ENCODE assay signal across 1 cellular context in the genomic region with DNA sequence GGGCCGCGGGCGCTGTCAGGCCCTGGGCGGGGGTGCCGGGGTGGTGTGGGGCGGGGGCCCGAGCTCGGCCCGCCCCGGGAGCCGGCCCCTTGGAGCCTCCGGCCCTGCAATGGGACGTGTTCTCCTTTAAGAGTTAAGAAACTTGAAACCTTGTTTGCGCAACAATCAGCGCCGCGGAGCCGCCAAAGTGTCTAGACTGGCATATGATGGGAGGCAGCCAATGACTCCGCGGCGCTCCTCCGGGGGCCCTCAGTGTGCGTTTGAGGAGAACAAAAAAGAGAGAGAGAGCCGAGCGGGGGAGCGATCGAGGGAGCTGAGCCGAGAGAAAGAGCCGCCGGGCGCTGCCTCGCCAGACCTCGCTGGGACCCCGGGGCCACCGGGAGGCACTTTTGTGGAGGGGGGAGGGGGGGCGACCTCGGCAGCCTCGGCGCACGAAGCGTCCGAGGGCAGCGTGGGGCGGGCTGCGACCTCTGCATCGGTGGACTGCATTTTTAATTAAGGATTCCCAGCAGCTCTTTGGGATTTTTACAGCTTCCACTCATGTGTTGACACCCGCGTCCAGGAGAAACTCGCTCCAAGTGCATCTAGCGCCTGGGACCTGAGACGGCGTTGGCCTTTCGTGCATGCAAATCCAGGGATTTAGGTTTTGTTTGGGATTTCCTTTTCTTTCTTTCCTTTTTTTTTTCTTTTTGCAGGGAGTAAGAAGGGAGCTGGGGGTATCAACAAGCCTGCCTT.
TF ChIP-seq lines count a peak whose summit lies in the region.

A gene (plus strand): TSS at position 202 of the 735 bp plus-strand sequence. CDS start 1,023 bp downstream, outside the sequence.

TF ChIP-seq in HepG2, 621 proteins besides CTCF, POLR2A, EP300 and RAD21 (continued from another document and continues in another):
- TF ChIP-seq, protein P1, sequence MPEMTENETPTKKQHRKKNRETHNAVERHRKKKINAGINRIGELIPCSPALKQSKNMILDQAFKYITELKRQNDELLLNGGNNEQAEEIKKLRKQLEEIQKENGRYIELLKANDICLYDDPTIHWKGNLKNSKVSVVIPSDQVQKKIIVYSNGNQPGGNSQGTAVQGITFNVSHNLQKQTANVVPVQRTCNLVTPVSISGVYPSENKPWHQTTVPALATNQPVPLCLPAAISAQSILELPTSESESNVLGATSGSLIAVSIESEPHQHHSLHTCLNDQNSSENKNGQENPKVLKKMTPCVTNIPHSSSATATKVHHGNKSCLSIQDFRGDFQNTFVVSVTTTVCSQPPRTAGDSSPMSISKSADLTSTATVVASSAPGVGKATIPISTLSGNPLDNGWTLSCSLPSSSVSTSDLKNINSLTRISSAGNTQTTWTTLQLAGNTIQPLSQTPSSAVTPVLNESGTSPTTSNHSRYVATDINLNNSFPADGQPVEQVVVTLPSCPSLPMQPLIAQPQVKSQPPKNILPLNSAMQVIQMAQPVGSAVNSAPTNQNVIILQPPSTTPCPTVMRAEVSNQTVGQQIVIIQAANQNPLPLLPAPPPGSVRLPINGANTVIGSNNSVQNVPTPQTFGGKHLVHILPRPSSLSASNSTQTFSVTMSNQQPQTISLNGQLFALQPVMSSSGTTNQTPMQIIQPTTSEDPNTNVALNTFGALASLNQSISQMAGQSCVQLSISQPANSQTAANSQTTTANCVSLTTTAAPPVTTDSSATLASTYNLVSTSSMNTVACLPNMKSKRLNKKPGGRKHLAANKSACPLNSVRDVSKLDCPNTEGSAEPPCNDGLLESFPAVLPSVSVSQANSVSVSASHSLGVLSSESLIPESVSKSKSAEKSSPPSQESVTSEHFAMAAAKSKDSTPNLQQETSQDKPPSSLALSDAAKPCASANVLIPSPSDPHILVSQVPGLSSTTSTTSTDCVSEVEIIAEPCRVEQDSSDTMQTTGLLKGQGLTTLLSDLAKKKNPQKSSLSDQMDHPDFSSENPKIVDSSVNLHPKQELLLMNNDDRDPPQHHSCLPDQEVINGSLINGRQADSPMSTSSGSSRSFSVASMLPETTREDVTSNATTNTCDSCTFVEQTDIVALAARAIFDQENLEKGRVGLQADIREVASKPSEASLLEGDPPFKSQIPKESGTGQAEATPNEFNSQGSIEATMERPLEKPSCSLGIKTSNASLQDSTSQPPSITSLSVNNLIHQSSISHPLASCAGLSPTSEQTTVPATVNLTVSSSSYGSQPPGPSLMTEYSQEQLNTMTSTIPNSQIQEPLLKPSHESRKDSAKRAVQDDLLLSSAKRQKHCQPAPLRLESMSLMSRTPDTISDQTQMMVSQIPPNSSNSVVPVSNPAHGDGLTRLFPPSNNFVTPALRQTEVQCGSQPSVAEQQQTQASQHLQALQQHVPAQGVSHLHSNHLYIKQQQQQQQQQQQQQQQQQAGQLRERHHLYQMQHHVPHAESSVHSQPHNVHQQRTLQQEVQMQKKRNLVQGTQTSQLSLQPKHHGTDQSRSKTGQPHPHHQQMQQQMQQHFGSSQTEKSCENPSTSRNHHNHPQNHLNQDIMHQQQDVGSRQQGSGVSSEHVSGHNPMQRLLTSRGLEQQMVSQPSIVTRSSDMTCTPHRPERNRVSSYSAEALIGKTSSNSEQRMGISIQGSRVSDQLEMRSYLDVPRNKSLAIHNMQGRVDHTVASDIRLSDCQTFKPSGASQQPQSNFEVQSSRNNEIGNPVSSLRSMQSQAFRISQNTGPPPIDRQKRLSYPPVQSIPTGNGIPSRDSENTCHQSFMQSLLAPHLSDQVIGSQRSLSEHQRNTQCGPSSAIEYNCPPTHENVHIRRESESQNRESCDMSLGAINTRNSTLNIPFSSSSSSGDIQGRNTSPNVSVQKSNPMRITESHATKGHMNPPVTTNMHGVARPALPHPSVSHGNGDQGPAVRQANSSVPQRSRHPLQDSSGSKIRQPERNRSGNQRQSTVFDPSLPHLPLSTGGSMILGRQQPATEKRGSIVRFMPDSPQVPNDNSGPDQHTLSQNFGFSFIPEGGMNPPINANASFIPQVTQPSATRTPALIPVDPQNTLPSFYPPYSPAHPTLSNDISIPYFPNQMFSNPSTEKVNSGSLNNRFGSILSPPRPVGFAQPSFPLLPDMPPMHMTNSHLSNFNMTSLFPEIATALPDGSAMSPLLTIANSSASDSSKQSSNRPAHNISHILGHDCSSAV (CRISPR knock-in tag; IDR thresholded peaks at IDR 0.05; ENCODE audit: borderline replicate concordance) = no peak
- TF ChIP-seq, protein P2, sequence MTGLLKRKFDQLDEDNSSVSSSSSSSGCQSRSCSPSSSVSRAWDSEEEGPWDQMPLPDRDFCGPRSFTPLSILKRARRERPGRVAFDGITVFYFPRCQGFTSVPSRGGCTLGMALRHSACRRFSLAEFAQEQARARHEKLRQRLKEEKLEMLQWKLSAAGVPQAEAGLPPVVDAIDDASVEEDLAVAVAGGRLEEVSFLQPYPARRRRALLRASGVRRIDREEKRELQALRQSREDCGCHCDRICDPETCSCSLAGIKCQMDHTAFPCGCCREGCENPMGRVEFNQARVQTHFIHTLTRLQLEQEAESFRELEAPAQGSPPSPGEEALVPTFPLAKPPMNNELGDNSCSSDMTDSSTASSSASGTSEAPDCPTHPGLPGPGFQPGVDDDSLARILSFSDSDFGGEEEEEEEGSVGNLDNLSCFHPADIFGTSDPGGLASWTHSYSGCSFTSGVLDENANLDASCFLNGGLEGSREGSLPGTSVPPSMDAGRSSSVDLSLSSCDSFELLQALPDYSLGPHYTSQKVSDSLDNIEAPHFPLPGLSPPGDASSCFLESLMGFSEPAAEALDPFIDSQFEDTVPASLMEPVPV (CRISPR knock-in tag; IDR thresholded peaks at IDR 0.05) = no peak
- TF ChIP-seq PAWR (CRISPR knock-in tag; IDR thresholded peaks at IDR 0.05; ENCODE audit: borderline replicate concordance) (no peak), PHF20 (CRISPR knock-in tag; IDR thresholded peaks at IDR 0.05) (no peak), SMARCC2 (IDR thresholded peaks at IDR 0.05) (no peak), NFATC3 (CRISPR knock-in tag; IDR thresholded peaks at IDR 0.05) (no peak), ZSCAN29 (CRISPR knock-in tag; conservative IDR thresholded peaks at IDR 0.05) (no peak), SPEN (CRISPR knock-in tag; IDR thresholded peaks at IDR 0.05; ENCODE audit: low read depth) (no peak), ZNF737 (CRISPR knock-in tag; IDR thresholded peaks at IDR 0.05; ENCODE audit: borderline replicate concordance) (no peak), SRF (IDR thresholded peaks at IDR 0.05; ENCODE audit: low read depth, low read length) (no peak), SOX6 (IDR thresholded peaks at IDR 0.05) (no peak), SOX6 (CRISPR knock-in tag; IDR thresholded peaks at IDR 0.05) (no peak; the same call in 1 of the 2 replicates), HNRNPUL1 (IDR thresholded peaks at IDR 0.05; ENCODE audit: low read depth, low read length) (no peak), ZSCAN20 (CRISPR knock-in tag; IDR thresholded peaks at IDR 0.05; ENCODE audit: borderline replicate concordance) (no peak), ZNF337 (CRISPR knock-in tag; IDR thresholded peaks at IDR 0.05; ENCODE audit: borderline replicate concordance, low read depth) (no peak), FOXK2 (IDR thresholded peaks at IDR 0.05) (no peak), ZSCAN25 (CRISPR knock-in tag; IDR thresholded peaks at IDR 0.05) (no peak), HMG20A (CRISPR knock-in tag; IDR thresholded peaks at IDR 0.05; ENCODE audit: borderline replicate concordance) (no peak), NFYB (CRISPR knock-in tag; IDR thresholded peaks at IDR 0.05) (peak; percentile 81), ZNF329 (CRISPR knock-in tag; IDR thresholded peaks at IDR 0.05; ENCODE audit: low read depth) (no peak), ZNF207 (IDR thresholded peaks at IDR 0.05; ENCODE audit: borderline replicate concordance) (no peak), ZNF781 (CRISPR knock-in tag; IDR thresholded peaks at IDR 0.05; ENCODE audit: borderline replicate concordance, not compliant biosample characterization) (no peak), EEA1 (CRISPR knock-in tag; IDR thresholded peaks at IDR 0.05; ENCODE audit: borderline replicate concordance) (no peak), HHEX (CRISPR knock-in tag; IDR thresholded peaks at IDR 0.05) (no peak), ZNF556 (CRISPR knock-in tag; IDR thresholded peaks at IDR 0.05; ENCODE audit: borderline replicate concordance) (no peak), ZNF543 (CRISPR knock-in tag; IDR thresholded peaks at IDR 0.05) (no peak), PHF8 (CRISPR knock-in tag; IDR thresholded peaks at IDR 0.05) (no peak; the same call in none of the 2 replicates)
- TF ChIP-seq, protein P3, sequence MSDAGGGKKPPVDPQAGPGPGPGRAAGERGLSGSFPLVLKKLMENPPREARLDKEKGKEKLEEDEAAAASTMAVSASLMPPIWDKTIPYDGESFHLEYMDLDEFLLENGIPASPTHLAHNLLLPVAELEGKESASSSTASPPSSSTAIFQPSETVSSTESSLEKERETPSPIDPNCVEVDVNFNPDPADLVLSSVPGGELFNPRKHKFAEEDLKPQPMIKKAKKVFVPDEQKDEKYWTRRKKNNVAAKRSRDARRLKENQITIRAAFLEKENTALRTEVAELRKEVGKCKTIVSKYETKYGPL (CRISPR knock-in tag; IDR thresholded peaks at IDR 0.05) = no peak
- TF ChIP-seq, protein P4, sequence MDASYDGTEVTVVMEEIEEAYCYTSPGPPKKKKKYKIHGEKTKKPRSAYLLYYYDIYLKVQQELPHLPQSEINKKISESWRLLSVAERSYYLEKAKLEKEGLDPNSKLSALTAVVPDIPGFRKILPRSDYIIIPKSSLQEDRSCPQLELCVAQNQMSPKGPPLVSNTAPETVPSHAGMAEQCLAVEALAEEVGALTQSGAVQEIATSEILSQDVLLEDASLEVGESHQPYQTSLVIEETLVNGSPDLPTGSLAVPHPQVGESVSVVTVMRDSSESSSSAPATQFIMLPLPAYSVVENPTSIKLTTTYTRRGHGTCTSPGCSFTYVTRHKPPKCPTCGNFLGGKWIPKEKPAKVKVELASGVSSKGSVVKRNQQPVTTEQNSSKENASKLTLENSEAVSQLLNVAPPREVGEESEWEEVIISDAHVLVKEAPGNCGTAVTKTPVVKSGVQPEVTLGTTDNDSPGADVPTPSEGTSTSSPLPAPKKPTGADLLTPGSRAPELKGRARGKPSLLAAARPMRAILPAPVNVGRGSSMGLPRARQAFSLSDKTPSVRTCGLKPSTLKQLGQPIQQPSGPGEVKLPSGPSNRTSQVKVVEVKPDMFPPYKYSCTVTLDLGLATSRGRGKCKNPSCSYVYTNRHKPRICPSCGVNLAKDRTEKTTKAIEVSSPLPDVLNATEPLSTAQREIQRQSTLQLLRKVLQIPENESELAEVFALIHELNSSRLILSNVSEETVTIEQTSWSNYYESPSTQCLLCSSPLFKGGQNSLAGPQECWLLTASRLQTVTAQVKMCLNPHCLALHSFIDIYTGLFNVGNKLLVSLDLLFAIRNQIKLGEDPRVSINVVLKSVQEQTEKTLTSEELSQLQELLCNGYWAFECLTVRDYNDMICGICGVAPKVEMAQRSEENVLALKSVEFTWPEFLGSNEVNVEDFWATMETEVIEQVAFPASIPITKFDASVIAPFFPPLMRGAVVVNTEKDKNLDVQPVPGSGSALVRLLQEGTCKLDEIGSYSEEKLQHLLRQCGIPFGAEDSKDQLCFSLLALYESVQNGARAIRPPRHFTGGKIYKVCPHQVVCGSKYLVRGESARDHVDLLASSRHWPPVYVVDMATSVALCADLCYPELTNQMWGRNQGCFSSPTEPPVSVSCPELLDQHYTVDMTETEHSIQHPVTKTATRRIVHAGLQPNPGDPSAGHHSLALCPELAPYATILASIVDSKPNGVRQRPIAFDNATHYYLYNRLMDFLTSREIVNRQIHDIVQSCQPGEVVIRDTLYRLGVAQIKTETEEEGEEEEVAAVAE (CRISPR knock-in tag; IDR thresholded peaks at IDR 0.05; ENCODE audit: borderline replicate concordance) = no peak
- TF ChIP-seq, protein P5, sequence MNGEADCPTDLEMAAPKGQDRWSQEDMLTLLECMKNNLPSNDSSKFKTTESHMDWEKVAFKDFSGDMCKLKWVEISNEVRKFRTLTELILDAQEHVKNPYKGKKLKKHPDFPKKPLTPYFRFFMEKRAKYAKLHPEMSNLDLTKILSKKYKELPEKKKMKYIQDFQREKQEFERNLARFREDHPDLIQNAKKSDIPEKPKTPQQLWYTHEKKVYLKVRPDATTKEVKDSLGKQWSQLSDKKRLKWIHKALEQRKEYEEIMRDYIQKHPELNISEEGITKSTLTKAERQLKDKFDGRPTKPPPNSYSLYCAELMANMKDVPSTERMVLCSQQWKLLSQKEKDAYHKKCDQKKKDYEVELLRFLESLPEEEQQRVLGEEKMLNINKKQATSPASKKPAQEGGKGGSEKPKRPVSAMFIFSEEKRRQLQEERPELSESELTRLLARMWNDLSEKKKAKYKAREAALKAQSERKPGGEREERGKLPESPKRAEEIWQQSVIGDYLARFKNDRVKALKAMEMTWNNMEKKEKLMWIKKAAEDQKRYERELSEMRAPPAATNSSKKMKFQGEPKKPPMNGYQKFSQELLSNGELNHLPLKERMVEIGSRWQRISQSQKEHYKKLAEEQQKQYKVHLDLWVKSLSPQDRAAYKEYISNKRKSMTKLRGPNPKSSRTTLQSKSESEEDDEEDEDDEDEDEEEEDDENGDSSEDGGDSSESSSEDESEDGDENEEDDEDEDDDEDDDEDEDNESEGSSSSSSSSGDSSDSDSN (CRISPR knock-in tag; IDR thresholded peaks at IDR 0.05) = peak; percentile 23; the same call in 1 of the 2 replicates
- TF ChIP-seq, protein P6, sequence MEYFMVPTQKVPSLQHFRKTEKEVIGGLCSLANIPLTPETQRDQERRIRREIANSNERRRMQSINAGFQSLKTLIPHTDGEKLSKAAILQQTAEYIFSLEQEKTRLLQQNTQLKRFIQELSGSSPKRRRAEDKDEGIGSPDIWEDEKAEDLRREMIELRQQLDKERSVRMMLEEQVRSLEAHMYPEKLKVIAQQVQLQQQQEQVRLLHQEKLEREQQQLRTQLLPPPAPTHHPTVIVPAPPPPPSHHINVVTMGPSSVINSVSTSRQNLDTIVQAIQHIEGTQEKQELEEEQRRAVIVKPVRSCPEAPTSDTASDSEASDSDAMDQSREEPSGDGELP (IDR thresholded peaks at IDR 0.05; ENCODE audit: borderline replicate concordance, low read depth) = peak; percentile 9; the same call in 1 of the 2 replicates
- TF ChIP-seq, protein P7, sequence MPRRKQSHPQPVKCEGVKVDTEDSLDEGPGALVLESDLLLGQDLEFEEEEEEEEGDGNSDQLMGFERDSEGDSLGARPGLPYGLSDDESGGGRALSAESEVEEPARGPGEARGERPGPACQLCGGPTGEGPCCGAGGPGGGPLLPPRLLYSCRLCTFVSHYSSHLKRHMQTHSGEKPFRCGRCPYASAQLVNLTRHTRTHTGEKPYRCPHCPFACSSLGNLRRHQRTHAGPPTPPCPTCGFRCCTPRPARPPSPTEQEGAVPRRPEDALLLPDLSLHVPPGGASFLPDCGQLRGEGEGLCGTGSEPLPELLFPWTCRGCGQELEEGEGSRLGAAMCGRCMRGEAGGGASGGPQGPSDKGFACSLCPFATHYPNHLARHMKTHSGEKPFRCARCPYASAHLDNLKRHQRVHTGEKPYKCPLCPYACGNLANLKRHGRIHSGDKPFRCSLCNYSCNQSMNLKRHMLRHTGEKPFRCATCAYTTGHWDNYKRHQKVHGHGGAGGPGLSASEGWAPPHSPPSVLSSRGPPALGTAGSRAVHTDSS (CRISPR knock-in tag; conservative IDR thresholded peaks at IDR 0.05) = no peak
- TF ChIP-seq, protein P8, sequence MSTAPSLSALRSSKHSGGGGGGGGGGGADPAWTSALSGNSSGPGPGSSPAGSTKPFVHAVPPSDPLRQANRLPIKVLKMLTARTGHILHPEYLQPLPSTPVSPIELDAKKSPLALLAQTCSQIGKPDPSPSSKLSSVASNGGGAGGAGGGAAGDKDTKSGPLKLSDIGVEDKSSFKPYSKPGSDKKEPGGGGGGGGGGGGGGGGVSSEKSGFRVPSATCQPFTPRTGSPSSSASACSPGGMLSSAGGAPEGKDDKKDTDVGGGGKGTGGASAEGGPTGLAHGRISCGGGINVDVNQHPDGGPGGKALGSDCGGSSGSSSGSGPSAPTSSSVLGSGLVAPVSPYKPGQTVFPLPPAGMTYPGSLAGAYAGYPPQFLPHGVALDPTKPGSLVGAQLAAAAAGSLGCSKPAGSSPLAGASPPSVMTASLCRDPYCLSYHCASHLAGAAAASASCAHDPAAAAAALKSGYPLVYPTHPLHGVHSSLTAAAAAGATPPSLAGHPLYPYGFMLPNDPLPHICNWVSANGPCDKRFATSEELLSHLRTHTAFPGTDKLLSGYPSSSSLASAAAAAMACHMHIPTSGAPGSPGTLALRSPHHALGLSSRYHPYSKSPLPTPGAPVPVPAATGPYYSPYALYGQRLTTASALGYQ (CRISPR knock-in tag; IDR thresholded peaks at IDR 0.05) = peak; percentile 36; the same call in 1 of the 2 replicates
